9 cellular contexts compared by ENCODE assay signal in the genomic region with DNA sequence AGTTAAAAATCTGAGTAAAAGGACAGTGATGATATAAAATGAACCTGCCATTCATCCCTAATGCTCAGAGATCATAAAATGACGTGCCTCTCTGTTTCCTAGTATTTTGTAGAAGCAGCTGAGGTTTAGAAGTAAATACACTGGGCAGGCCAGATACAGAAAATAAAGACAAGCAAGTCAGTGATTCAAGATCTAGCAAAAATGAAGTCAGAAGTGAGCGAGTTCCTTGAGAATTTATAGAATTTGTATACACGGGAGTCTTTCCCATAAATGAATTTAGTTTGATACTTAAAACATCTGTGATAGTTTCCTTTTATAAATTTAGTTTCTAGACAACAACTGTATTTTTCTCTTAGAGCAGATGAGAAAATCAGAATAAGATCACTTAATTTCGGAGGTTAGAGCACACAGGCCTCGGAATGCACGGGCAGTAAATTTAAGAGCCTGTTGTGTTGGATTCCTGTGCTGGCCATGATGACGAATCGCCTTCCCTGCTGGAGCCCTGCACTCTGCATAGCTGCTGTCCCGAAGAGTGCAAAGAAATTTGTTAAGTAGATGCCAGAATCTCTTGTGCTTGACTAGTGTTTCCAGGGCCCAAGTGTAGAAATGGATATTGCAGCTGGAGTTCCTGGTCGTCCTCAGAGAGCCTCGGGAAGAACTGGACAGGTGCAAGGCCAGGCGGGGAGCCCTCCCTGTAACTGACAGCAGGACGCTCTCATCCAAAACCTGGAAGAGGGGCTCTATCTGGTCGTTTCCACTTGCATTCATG.
DNase-seq lines count a peak whose midpoint lies in the region; TF ChIP-seq lines count a peak whose summit lies in the region.
"Had no signal": no experiment of that assay in that cellular context is flagged by ENCODE, and none has a peak within 500 bp of the region (broad histone marks: within the 10 kb centered on the region; RNA-seq: fewer than 3 reads in every experiment).

No MANE protein-coding gene starts in this region.

- peak overlapping the region; percentile 65 for H3K4me3 Mint-ChIP-seq in chondrocyte (ENCODE audit: unreplicated experiment)

- H3K9me3 Mint-ChIP-seq in chondrocyte (ENCODE audit: low read depth) = no peaks in the 10 kb centered on the region

- H3K27ac ChIP-seq in liver (ENCODE audit: low read depth in 1 of 2, low read length in 2 of 2) (peak overlapping the region; percentile 36 to 82), subcutaneous abdominal adipose tissue (ENCODE audit: low read depth, low read length) (peak overlapping the region; percentile 30)

- H3K4me1 ChIP-seq in liver (ENCODE audit: control insufficient read depth in 4 of 4, insufficient read depth in 4 of 4, low read length in 3 of 4) (peaks cover 0 to 22% (median 16%) of the 10 kb centered on the region in 4 donors), subcutaneous abdominal adipose tissue (ENCODE audit: control insufficient read depth in 5 of 5, insufficient read depth in 5 of 5, low read length in 5 of 5) (peaks cover 0 to 34% (median 12%) of the 10 kb centered on the region in 5 donors)

- no peak for TF ChIP-seq RAD21 in liver (IDR thresholded peaks at IDR 0.05)

- peaks cover 52% of the 10 kb centered on the region for H3K4me1 Mint-ChIP-seq in chondrocyte (ENCODE audit: low read depth)

- H3K36me3 Mint-ChIP-seq in chondrocyte (ENCODE audit: low read depth) = peaks cover 10% of the 10 kb centered on the region

- no peaks in the 10 kb centered on the region for H3K27me3 Mint-ChIP-seq in chondrocyte (ENCODE audit: low read depth)

- no peak for TF ChIP-seq CTCF in chondrocyte (IDR thresholded peaks at IDR 0.05)
- TF ChIP-seq CTCF in liver (IDR thresholded peaks at IDR 0.05; ENCODE audit: low read depth, low read length, missing input control) = no peak

- H3K27me3 ChIP-seq in MG63 (no peaks in the 10 kb centered on the region), liver (ENCODE audit: control insufficient read depth in 4 of 4, insufficient read depth in 4 of 4, low read length in 3 of 4) (no peaks in the 10 kb centered on the region), subcutaneous abdominal adipose tissue (ENCODE audit: control insufficient read depth in 5 of 5, insufficient read depth in 4 of 5, low read length in 5 of 5) (no peaks in the 10 kb centered on the region)

- H3K27ac Mint-ChIP-seq in chondrocyte (ENCODE audit: unreplicated experiment) = peak overlapping the region; percentile 91

- WGBS in liver = 74% methylated on average over 14 of the region's 14 CpGs

- DNase-seq in MG63 (peak; percentile 42), chondrocyte (ENCODE audit: low spot score) (no peak), medulla oblongata (ENCODE audit: extremely low spot score) (no peak), RPMI8226 (no peak)
- DNase-seq in activated CD4-positive, CD25-positive, alpha-beta regulatory T cell treated with anti-CD3 and anti-CD28 coated beads, Interleukin-2, amount 50 U/mL, for 72 hours = no peak
- DNase-seq: activated gamma-delta T cell, NCI-H1048 had no signal

- peak overlapping the region in 1 of 2 donors; percentile 13 for H3K9ac ChIP-seq in liver (ENCODE audit: low read depth in 1 of 2, low read length in 2 of 2)
- peak overlapping the region in 1 of 5 donors; percentile 8 for H3K9ac ChIP-seq in subcutaneous abdominal adipose tissue (ENCODE audit: low read length in 5 of 5)

- H3K4me3 ChIP-seq in MG63 (no peak overlapping the region), liver (ENCODE audit: low read depth in 1 of 3, low read length in 3 of 3) (peak overlapping the region in 1 of 3 donors; percentile 35), subcutaneous abdominal adipose tissue (ENCODE audit: low read depth in 1 of 5, low read length in 5 of 5) (peak overlapping the region in 1 of 5 donors; percentile 2)

- H3K9me3 ChIP-seq in MG63 (no peaks in the 10 kb centered on the region), liver (ENCODE audit: control insufficient read depth in 4 of 4, low read length in 3 of 4) (no peaks in the 10 kb centered on the region), subcutaneous abdominal adipose tissue (ENCODE audit: control insufficient read depth in 5 of 5, low read length in 5 of 5) (no peaks in the 10 kb centered on the region)

- H3K36me3 ChIP-seq in MG63 = peaks cover 14% of the 10 kb centered on the region
- peaks cover 0 to 2% (median 1%) of the 10 kb centered on the region in 4 donors for H3K36me3 ChIP-seq in liver (ENCODE audit: control insufficient read depth in 4 of 4, insufficient read depth in 3 of 4, low read depth in 1 of 4, low read length in 3 of 4)
- peaks cover 0 to 34% (median 24%) of the 10 kb centered on the region in 5 donors for H3K36me3 ChIP-seq in subcutaneous abdominal adipose tissue (ENCODE audit: control insufficient read depth in 5 of 5, insufficient read depth in 5 of 5, low read length in 5 of 5)

TF ChIP-seq in liver, 16 proteins besides CTCF, POLR2A, EP300 and RAD21:
- TF ChIP-seq SP1 (IDR thresholded peaks at IDR 0.05) (no peak), GABPA (IDR thresholded peaks at IDR 0.05 in 1 of 2, conservative IDR thresholded peaks at IDR 0.05 in 1 of 2) (no peak), JUND (IDR thresholded peaks at IDR 0.05) (no peak), YY1 (IDR thresholded peaks at IDR 0.05) (no peak)
- TF ChIP-seq, protein P1, sequence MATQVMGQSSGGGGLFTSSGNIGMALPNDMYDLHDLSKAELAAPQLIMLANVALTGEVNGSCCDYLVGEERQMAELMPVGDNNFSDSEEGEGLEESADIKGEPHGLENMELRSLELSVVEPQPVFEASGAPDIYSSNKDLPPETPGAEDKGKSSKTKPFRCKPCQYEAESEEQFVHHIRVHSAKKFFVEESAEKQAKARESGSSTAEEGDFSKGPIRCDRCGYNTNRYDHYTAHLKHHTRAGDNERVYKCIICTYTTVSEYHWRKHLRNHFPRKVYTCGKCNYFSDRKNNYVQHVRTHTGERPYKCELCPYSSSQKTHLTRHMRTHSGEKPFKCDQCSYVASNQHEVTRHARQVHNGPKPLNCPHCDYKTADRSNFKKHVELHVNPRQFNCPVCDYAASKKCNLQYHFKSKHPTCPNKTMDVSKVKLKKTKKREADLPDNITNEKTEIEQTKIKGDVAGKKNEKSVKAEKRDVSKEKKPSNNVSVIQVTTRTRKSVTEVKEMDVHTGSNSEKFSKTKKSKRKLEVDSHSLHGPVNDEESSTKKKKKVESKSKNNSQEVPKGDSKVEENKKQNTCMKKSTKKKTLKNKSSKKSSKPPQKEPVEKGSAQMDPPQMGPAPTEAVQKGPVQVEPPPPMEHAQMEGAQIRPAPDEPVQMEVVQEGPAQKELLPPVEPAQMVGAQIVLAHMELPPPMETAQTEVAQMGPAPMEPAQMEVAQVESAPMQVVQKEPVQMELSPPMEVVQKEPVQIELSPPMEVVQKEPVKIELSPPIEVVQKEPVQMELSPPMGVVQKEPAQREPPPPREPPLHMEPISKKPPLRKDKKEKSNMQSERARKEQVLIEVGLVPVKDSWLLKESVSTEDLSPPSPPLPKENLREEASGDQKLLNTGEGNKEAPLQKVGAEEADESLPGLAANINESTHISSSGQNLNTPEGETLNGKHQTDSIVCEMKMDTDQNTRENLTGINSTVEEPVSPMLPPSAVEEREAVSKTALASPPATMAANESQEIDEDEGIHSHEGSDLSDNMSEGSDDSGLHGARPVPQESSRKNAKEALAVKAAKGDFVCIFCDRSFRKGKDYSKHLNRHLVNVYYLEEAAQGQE (IDR thresholded peaks at IDR 0.05) = no peak
TF ChIP-seq in liver: peak in this region for 0.
